ENCODE assay signal across 31 cellular contexts in the genomic region with DNA sequence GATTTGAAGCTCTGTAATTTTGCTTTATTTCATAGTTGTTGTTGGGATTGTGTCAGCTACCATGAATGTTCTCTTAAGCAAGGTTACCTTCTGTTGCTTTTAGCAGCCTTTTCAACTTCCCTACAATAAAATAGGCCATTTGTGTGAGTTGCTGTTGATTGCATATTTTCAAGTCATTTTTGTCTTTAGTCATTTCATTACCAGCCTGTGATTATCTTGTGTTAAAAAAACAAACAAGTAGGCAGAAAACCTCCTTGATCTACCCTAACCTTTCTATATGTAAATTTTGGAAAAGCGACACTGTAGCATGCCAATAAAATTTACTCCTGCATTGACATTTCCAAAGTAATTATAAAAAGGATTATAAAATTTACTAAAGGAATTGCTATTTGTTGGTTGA. TPM values are rescaled to one million over a fixed set of nuclear protein-coding genes. Genes with fewer than 3 reads are reported as not detected.
"Had no signal": no experiment of that assay in that cellular context is flagged by ENCODE, and none has a peak within 500 bp of the region (broad histone marks: within the 10 kb centered on the region; RNA-seq: fewer than 3 reads in every experiment).

No MANE protein-coding gene starts in this region.

- H3K27ac Mint-ChIP-seq: activated B cell treated with CpG ODN at 0.5 μM for 24 hours; activated naive CD4-positive, alpha-beta T cell treated with anti-CD3 and anti-CD28 coated beads for 36 hours; activated naive CD8-positive, alpha-beta T cell treated with anti-CD3 and anti-CD28 coated beads for 36 hours; stimulated activated memory B cell treated with anti-CD40 and anti-IgM and Interleukin-4, amounts not matched to agents 10 μg/mL and 1 μg/mL and 100 μg/mL, for 72 hours; stimulated activated naive CD8-positive, alpha-beta T cell treated with anti-CD3 and anti-CD28 coated beads, Interleukin-15, amount 100 ng/mL, for 72 hours; T-helper 2 cell treated with Interferon-gamma antibody and Interleukin-4, amounts not matched to agents 5 μg/mL and 100 μg/mL, for 36 hours had no signal

- H3K79me2 ChIP-seq: parathyroid adenoma had no signal

- ATAC-seq: foreskin keratinocyte; psoas muscle; stimulated activated memory B cell treated with anti-CD40 and anti-IgM and Interleukin-4, amounts not matched to agents 10 μg/mL and 1 μg/mL and 100 μg/mL, for 72 hours; stimulated activated naive CD8-positive, alpha-beta T cell treated with anti-CD3 and anti-CD28 coated beads, Interleukin-15, amount 100 ng/mL, for 72 hours had no signal

- H3K36me3 ChIP-seq: adrenal gland, esophagus muscularis mucosa, left ventricle myocardium inferior, sigmoid colon, upper lobe of left lung, vagina had no signal

- H3K9me3 ChIP-seq: adrenal gland, esophagus muscularis mucosa, left ventricle myocardium inferior, psoas muscle, sigmoid colon, upper lobe of left lung, vagina had no signal

- H3K27me3 Mint-ChIP-seq: stimulated activated memory B cell treated with anti-CD40 and anti-IgM and Interleukin-4, amounts not matched to agents 10 μg/mL and 1 μg/mL and 100 μg/mL, for 72 hours had no signal

- H3K4me3 Mint-ChIP-seq: activated B cell treated with CpG ODN at 0.5 μM for 24 hours; activated naive CD4-positive, alpha-beta T cell treated with anti-CD3 and anti-CD28 coated beads for 36 hours; activated naive CD8-positive, alpha-beta T cell treated with anti-CD3 and anti-CD28 coated beads for 36 hours; nephron; stimulated activated memory B cell treated with anti-CD40 and anti-IgM and Interleukin-4, amounts not matched to agents 10 μg/mL and 1 μg/mL and 100 μg/mL, for 72 hours; stimulated activated naive CD8-positive, alpha-beta T cell treated with anti-CD3 and anti-CD28 coated beads, Interleukin-15, amount 100 ng/mL, for 72 hours; T-helper 2 cell treated with Interferon-gamma antibody and Interleukin-4, amounts not matched to agents 5 μg/mL and 100 μg/mL, for 36 hours had no signal

- H3K4me2 ChIP-seq: smooth muscle cell had no signal

- H3K9ac ChIP-seq: parathyroid adenoma had no signal

- H3K36me3 Mint-ChIP-seq: activated naive CD8-positive, alpha-beta T cell treated with anti-CD3 and anti-CD28 coated beads for 36 hours; stimulated activated memory B cell treated with anti-CD40 and anti-IgM and Interleukin-4, amounts not matched to agents 10 μg/mL and 1 μg/mL and 100 μg/mL, for 72 hours had no signal

- H3K4me1 Mint-ChIP-seq: activated B cell treated with CpG ODN at 0.5 μM for 24 hours; activated naive CD8-positive, alpha-beta T cell treated with anti-CD3 and anti-CD28 coated beads for 36 hours; stimulated activated memory B cell treated with anti-CD40 and anti-IgM and Interleukin-4, amounts not matched to agents 10 μg/mL and 1 μg/mL and 100 μg/mL, for 72 hours; stimulated activated naive CD8-positive, alpha-beta T cell treated with anti-CD3 and anti-CD28 coated beads, Interleukin-15, amount 100 ng/mL, for 72 hours had no signal

- H3K4me1 ChIP-seq: adrenal gland, psoas muscle, upper lobe of left lung had no signal

- H2AFZ ChIP-seq: parathyroid adenoma had no signal

- H3K27me3 ChIP-seq: adrenal gland, esophagus muscularis mucosa, foreskin keratinocyte, sigmoid colon, upper lobe of left lung, vagina had no signal

- H3K9me3 Mint-ChIP-seq: activated B cell treated with CpG ODN at 0.5 μM for 24 hours; activated naive CD4-positive, alpha-beta T cell treated with anti-CD3 and anti-CD28 coated beads for 36 hours; activated naive CD8-positive, alpha-beta T cell treated with anti-CD3 and anti-CD28 coated beads for 36 hours; nephron; stimulated activated memory B cell treated with anti-CD40 and anti-IgM and Interleukin-4, amounts not matched to agents 10 μg/mL and 1 μg/mL and 100 μg/mL, for 72 hours; stimulated activated naive CD8-positive, alpha-beta T cell treated with anti-CD3 and anti-CD28 coated beads, Interleukin-15, amount 100 ng/mL, for 72 hours; T-helper 2 cell treated with Interferon-gamma antibody and Interleukin-4, amounts not matched to agents 5 μg/mL and 100 μg/mL, for 36 hours had no signal

- H3K27ac ChIP-seq: adrenal gland, esophagus muscularis mucosa, foreskin keratinocyte, left ventricle myocardium inferior, parathyroid adenoma, psoas muscle, sigmoid colon, upper lobe of left lung, vagina had no signal

- DNase-seq: activated B cell treated with CpG ODN at 0.5 μM for 24 hours; activated CD4-positive, alpha-beta T cell treated with anti-CD3 and anti-CD28 coated beads for 4 hours; activated CD4-positive, alpha-beta T cell treated with anti-CD3 and anti-CD28 coated beads, Interleukin-2, amount 50 U/mL, for 4 hours; activated effector memory CD4-positive, alpha-beta T cell treated with anti-CD3 and anti-CD28 coated beads, Interleukin-2, amount 50 U/mL, for 16 hours; activated naive CD4-positive, alpha-beta T cell treated with anti-CD3 and anti-CD28 coated beads for 36 hours; activated naive CD8-positive, alpha-beta T cell treated with anti-CD3 and anti-CD28 coated beads for 36 hours; adrenal gland; caudate nucleus; cortex of kidney; foreskin keratinocyte; islet precursor cell; left ventricle myocardium inferior; mesendoderm; occipital lobe; psoas muscle; sigmoid colon; stimulated activated CD4-positive, alpha-beta T cell treated with anti-CD3 and anti-CD28 coated beads, Interleukin-1b, Interleukin-23, amount 100 ng/mL, for 48 hours; stimulated activated CD4-positive, alpha-beta T cell treated with anti-CD3 and anti-CD28 coated beads, Interleukin-4, amount 100 ng/mL, for 4 hours; stimulated activated CD8-positive, alpha-beta memory T cell treated with anti-CD3 and anti-CD28 coated beads, Interleukin-4, amount 100 ng/mL, for 48 hours; stimulated activated naive CD8-positive, alpha-beta T cell treated with anti-CD3 and anti-CD28 coated beads, Interleukin-15, amount 100 ng/mL, for 72 hours; substantia nigra; T-helper 1 cell; upper lobe of left lung had no signal

- H3K4me3 ChIP-seq: adrenal gland, esophagus muscularis mucosa, left ventricle myocardium inferior, lung, psoas muscle, sigmoid colon, smooth muscle cell, upper lobe of left lung, vagina had no signal

RNA-seq across cellular contexts. Expression of gene GREB1L, which starts 19.3 kb away (rescaled TPM):
- total RNA-seq: activated B cell treated with CpG ODN at 0.5 μM for 24 hours; activated naive CD4-positive, alpha-beta T cell treated with anti-CD3 and anti-CD28 coated beads for 36 hours; activated naive CD8-positive, alpha-beta T cell treated with anti-CD3 and anti-CD28 coated beads for 36 hours had no signal
